In genomic region chr19:58181902-58182576, GRCh38 we compare ENCODE assay signal across 8 cellular contexts. TPM values are rescaled to one million over a fixed set of nuclear protein-coding genes. Genes with fewer than 3 reads are reported as not detected.
DNase-seq lines count a peak whose midpoint lies in the region; ATAC-seq, FAIRE-seq and TF ChIP-seq lines count a peak whose summit lies in the region.

No MANE protein-coding gene starts in this region.

- peak overlapping the region; percentile 11 for H3K14ac ChIP-seq in trophoblast cell (ENCODE audit: low read length)

- peak overlapping the region; percentile 51 for H3K4me2 ChIP-seq in trophoblast cell (ENCODE audit: low read length)

- no peak overlapping the region for H2BK120ac ChIP-seq in trophoblast cell (ENCODE audit: insufficient read depth, low read length, poor library complexity)

- H3K36me3 ChIP-seq in cardiac muscle cell (no peaks in the 10 kb centered on the region), trophoblast cell (ENCODE audit: control insufficient read depth in 1 of 2, insufficient read depth in 2 of 2, low read length in 2 of 2) (peaks cover 18 to 20% of the 10 kb centered on the region in 2 experiments)

- peaks cover 9% of the 10 kb centered on the region for H3K79me2 ChIP-seq in trophoblast cell (ENCODE audit: control insufficient read depth, insufficient read depth, low read length, poor library complexity)

- H3K27me3 ChIP-seq in cardiac muscle cell, result no peaks in the 10 kb centered on the region
- no peaks in the 10 kb centered on the region for H3K27me3 ChIP-seq in trophoblast cell (ENCODE audit: insufficient read depth, low read length)

- peaks cover 25% of the 10 kb centered on the region for H3K4me1 Mint-ChIP-seq in activated T-cell treated with anti-CD3 and anti-CD28 coated beads, Interleukin-2, amount 50 U/mL, for 24 hours (ENCODE audit: low read depth)

- no peak overlapping the region for H3K4ac ChIP-seq in trophoblast cell (ENCODE audit: low read depth, low read length)

- H3K9me3 ChIP-seq in cardiac muscle cell (ENCODE audit: low read depth) (no peaks in the 10 kb centered on the region), trophoblast cell (ENCODE audit: insufficient read depth, low read depth, low read length) (peaks cover 46% of the 10 kb centered on the region)

- peak overlapping the region; percentile 98 for H3K27ac Mint-ChIP-seq in activated T-cell treated with anti-CD3 and anti-CD28 coated beads, Interleukin-2, amount 50 U/mL, for 24 hours

- TF ChIP-seq CTCF in cardiac muscle cell (IDR thresholded peaks at IDR 0.05; ENCODE audit: low read depth, low read length) (peak; percentile 56), fibroblast of the aortic adventitia (IDR thresholded peaks at IDR 0.05; ENCODE audit: insufficient read depth, low read length) (peak; percentile 44)

- WGBS in trophoblast cell (ENCODE audit: extremely low coverage, insufficient coverage, insufficient read length), result no CpG with 5 or more reads among the region's 4 CpGs

- H3K9ac ChIP-seq in trophoblast cell (ENCODE audit: low read length), result no peak overlapping the region

- intact Hi-C loops in Right ventricle myocardium inferior (cut with DNase I), result no loop called here

- peaks cover 91% of the 10 kb centered on the region for H3K36me3 Mint-ChIP-seq in activated T-cell treated with anti-CD3 and anti-CD28 coated beads, Interleukin-2, amount 50 U/mL, for 24 hours (ENCODE audit: low read depth)

- H2BK12ac ChIP-seq in trophoblast cell (ENCODE audit: low read length), result no peak overlapping the region

- peak overlapping the region; percentile 5 for H3K18ac ChIP-seq in trophoblast cell (ENCODE audit: low read length)

- peak overlapping the region; percentile 34 for H4K91ac ChIP-seq in trophoblast cell (ENCODE audit: low read depth, low read length)

- ATAC-seq in Right ventricle myocardium inferior (no peak), GM18858 (IDR thresholded peaks at IDR 0.05; ENCODE audit: unreplicated experiment) (no peak)

- peaks cover 9% of the 10 kb centered on the region for H3K79me1 ChIP-seq in trophoblast cell (ENCODE audit: low read length)

- peak overlapping the region; percentile 54 for H2AFZ ChIP-seq in trophoblast cell (ENCODE audit: insufficient read depth, low read length, poor library complexity)

- H3K9me3 Mint-ChIP-seq in activated T-cell treated with anti-CD3 and anti-CD28 coated beads, Interleukin-2, amount 50 U/mL, for 24 hours, result peaks cover 49% of the 10 kb centered on the region

- FAIRE-seq in urothelium cell line (lab: Jason Lieb, UNC), result no peak

- H2BK5ac ChIP-seq in trophoblast cell (ENCODE audit: low read depth, low read length, poor library complexity), result no peak overlapping the region

- DNase-seq in cardiac muscle cell (ENCODE audit: low read depth in 1 of 2, low spot score in 1 of 2) (peak; percentile 55), Right ventricle myocardium inferior (ENCODE audit: missing footprints) (no peak), NOMO-1 treated with DMSO at 0.1 percent for 48 hours (lab: John Stamatoyannopoulos, UW; ENCODE audit: unreplicated experiment) (peak; percentile 61), fibroblast of the aortic adventitia (ENCODE audit: low read depth) (peak; percentile 17), trophoblast cell (peak; percentile 40 to 77), urothelium cell line (ENCODE audit: low spot score) (peak; percentile 36)
- peak; percentile 64 for DNase-seq in activated T-cell treated with anti-CD3 and anti-CD28 coated beads, Interleukin-2, amount 50 U/mL, for 24 hours

- H3K27ac ChIP-seq in cardiac muscle cell (peak overlapping the region; percentile 99), trophoblast cell (ENCODE audit: low read depth, low read length) (no peak overlapping the region)

- no peaks in the 10 kb centered on the region for H3K4me1 ChIP-seq in cardiac muscle cell (ENCODE audit: low read depth)
- peaks cover 0 to 4% of the 10 kb centered on the region in 2 experiments for H3K4me1 ChIP-seq in trophoblast cell (ENCODE audit: control insufficient read depth in 1 of 2, insufficient read depth in 2 of 2, low read length in 2 of 2)

- H3K23ac ChIP-seq in trophoblast cell (ENCODE audit: low read length), result no peak overlapping the region

- peak overlapping the region; percentile 86 for H4K8ac ChIP-seq in trophoblast cell (ENCODE audit: low read depth, low read length)

- no peaks in the 10 kb centered on the region for H3K27me3 Mint-ChIP-seq in activated T-cell treated with anti-CD3 and anti-CD28 coated beads, Interleukin-2, amount 50 U/mL, for 24 hours

- peak overlapping the region; percentile 27 for H2AK5ac ChIP-seq in trophoblast cell (ENCODE audit: low read length)

- H3K4me3 Mint-ChIP-seq in activated T-cell treated with anti-CD3 and anti-CD28 coated beads, Interleukin-2, amount 50 U/mL, for 24 hours, result peak overlapping the region; percentile 88

- peak overlapping the region; percentile 91 for H3K4me3 ChIP-seq in cardiac muscle cell
- H3K4me3 ChIP-seq in fibroblast of the aortic adventitia (ENCODE audit: low read depth, low read length), result peak overlapping the region; percentile 82
- H3K4me3 ChIP-seq in trophoblast cell (ENCODE audit: low read depth, low read length), result peak overlapping the region; percentile 63

- peak overlapping the region; percentile 36 for H4K12ac ChIP-seq in trophoblast cell (ENCODE audit: low read depth, low read length)

RNA-seq across cellular contexts. Expression of gene ZNF274, which starts 0.8 kb away (rescaled TPM):
- 40.3 and 50.1 TPM in 2 replicates for total RNA-seq in cardiac muscle cell
- 42.8 and 45.4 TPM in 2 replicates for polyA plus RNA-seq in cardiac muscle cell
- total RNA-seq in Right ventricle myocardium inferior, result 17.8 TPM
- 14.7 and 15.6 TPM in 2 replicates for total RNA-seq in fibroblast of the aortic adventitia (ENCODE audit: low replicate concordance)
- 16.9 and 18.6 TPM in 2 replicates for polyA plus RNA-seq in trophoblast cell (2013)

RNA-seq across cellular contexts. Expression of gene ZNF329, which starts 31.4 kb away (rescaled TPM):
- 27.8 and 29.6 TPM in 2 replicates for total RNA-seq in cardiac muscle cell
- 5.2 and 12.8 TPM in 2 replicates for polyA plus RNA-seq in cardiac muscle cell
- total RNA-seq in Right ventricle myocardium inferior, result 7.0 TPM
- 8.7 and 13.6 TPM in 2 replicates for total RNA-seq in fibroblast of the aortic adventitia (ENCODE audit: low replicate concordance)
- 5.7 TPM in 2 replicates for polyA plus RNA-seq in trophoblast cell (2013)

RNA-seq across cellular contexts. Expression of gene ZNF544, which starts 46.7 kb away (rescaled TPM):
- total RNA-seq in cardiac muscle cell (95.9 and 103 TPM in 2 replicates), Right ventricle myocardium inferior (19.4 TPM), fibroblast of the aortic adventitia (ENCODE audit: low replicate concordance) (28.2 and 35.6 TPM in 2 replicates)
- polyA plus RNA-seq in cardiac muscle cell, result 34.9 and 35.9 TPM in 2 replicates
- polyA plus RNA-seq in trophoblast cell (2013), result 20.1 and 23.8 TPM in 2 replicates
